Comparison of ENCODE assay signal across 8 cellular contexts in the genomic region with DNA sequence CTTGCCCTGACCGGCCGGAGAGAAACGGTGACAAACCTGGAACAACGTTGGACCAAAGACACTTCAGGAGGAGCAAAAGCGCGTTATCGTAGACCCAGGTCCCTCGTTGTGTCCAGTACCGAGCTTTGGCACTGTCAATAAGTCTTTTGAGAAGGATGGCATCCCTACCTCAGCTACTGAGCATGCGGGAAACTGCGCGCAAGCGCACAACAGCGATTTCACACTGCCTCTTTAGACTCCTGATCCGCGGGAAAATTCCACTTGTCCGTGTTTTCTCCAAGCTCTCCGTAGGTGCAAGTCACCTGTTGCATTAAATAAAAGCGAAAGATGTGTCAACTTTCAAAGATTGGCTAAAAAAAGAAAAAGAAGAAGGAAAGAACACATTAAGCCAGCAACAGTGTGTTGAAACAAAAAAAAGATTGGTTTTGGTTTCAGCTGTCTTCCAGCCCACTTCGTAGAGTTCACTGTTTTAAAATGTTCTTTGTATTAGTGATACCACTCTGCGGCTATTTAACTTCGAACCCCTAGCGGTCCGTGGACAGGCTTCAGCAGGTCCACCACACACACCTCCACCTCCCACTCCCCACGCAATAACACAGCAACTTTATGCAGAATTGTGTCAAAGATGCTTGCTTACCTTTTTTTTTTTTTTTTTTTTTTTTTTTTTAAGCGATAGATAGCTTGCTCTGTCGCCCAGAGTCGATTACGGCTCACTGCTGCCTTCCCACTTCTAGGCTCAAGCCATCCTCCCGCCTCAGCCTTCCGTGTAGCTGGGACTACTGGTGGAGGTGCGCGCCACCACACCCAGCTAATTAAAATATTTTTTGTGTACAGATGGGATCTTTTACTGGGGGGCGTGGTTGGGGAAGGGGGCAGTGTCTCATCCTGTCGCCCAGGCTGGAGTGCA. TPM values are rescaled to one million over a fixed set of nuclear protein-coding genes. Genes with fewer than 3 reads are reported as not detected.
A peak's percentile ranks its signal among the peaks of the same experiment; 100 is the strongest.
DNase-seq lines count a peak whose midpoint lies in the region; ATAC-seq and TF ChIP-seq lines count a peak whose summit lies in the region.

A gene with protein sequence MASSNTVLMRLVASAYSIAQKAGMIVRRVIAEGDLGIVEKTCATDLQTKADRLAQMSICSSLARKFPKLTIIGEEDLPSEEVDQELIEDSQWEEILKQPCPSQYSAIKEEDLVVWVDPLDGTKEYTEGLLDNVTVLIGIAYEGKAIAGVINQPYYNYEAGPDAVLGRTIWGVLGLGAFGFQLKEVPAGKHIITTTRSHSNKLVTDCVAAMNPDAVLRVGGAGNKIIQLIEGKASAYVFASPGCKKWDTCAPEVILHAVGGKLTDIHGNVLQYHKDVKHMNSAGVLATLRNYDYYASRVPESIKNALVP (minus strand): TSS at position 139 of the 907 bp plus-strand sequence. CDS start 9,942 bp downstream, outside the sequence.

- peak in 1 of 2 donors; percentile 75 for TF ChIP-seq POLR2A in vagina (IDR thresholded peaks at IDR 0.05)

- H3K27me3 ChIP-seq in right cardiac atrium (ENCODE audit: control insufficient read depth, insufficient read depth) = no peaks in the 10 kb centered on the region
- H3K27me3 ChIP-seq in vagina = no peaks in the 10 kb centered on the region

- intact Hi-C loops in T-helper 2 cell treated with Interferon-gamma antibody and Interleukin-4, amounts not matched to agents 100 ng/mL and 5 ng/mL, for 36 hours (cut with micrococcal nuclease) = loop anchor here (1.0 to 10.0 kb wide), 4 partner anchors 23 to 182 kb away; a partner anchor contains a TSS
- intact Hi-C loops in right cardiac atrium (cut with DNase I) (no loop called here), vagina (cut with DNase I) (loop anchor here (5.0 kb wide), 1 partner anchor 43 kb away; a partner anchor contains a TSS)

- TF ChIP-seq CTCF in vagina (IDR thresholded peaks at IDR 0.05) = peak in 1 of 3 experiments; percentile 33

- H3K4me3 ChIP-seq in right cardiac atrium (ENCODE audit: low read length) (peak within 1 kb of the TSS; percentile 99), vagina (peak within 1 kb of the TSS; percentile 50 to 51)

- 9% methylated on average over 35 of the region's 35 CpGs for WGBS in right cardiac atrium

- H3K4me1 ChIP-seq in right cardiac atrium (ENCODE audit: control insufficient read depth, insufficient read depth, low read length) = no peaks in the 10 kb centered on the region
- H3K4me1 ChIP-seq in vagina = peaks cover 12% of the 10 kb centered on the region

- DNase-seq in NCI-H187 treated with DMSO at 0.1 percent for 48 hours (lab: John Stamatoyannopoulos, UW) (peak; percentile 62), anterior cingulate cortex (lab: John Stamatoyannopoulos, UW) (peak; percentile 13 to 95 (median 88)), right cardiac atrium (peak; percentile 94 to 97 (median 96)), putamen (ENCODE audit: low spot score) (peak; percentile 93), vagina (ENCODE audit: extremely low spot score in 2 of 2) (peak; percentile 91 to 97)

- no peaks in the 10 kb centered on the region for H3K36me3 ChIP-seq in vagina

- no peaks in the 10 kb centered on the region for H3K9me3 ChIP-seq in right cardiac atrium (ENCODE audit: control insufficient read depth, low read length)
- no peaks in the 10 kb centered on the region for H3K9me3 ChIP-seq in vagina

- ATAC-seq in GM18499 (IDR thresholded peaks at IDR 0.05; ENCODE audit: insufficient read depth, unreplicated experiment) = peak; percentile 48
- ATAC-seq in HG02943 (IDR thresholded peaks at IDR 0.05; ENCODE audit: low read depth, unreplicated experiment) = peak; percentile 56
- ATAC-seq in right cardiac atrium = peak; percentile 86 to 89

- H3K27ac ChIP-seq in right cardiac atrium (ENCODE audit: low read length) (peak within 1 kb of the TSS; percentile 75), vagina (peak within 1 kb of the TSS; percentile 9)

RNA-seq across cellular contexts. Expression of the gene that starts here (rescaled TPM):
- 24.7 and 26.8 TPM in 2 replicates for total RNA-seq in T-helper 2 cell treated with Interferon-gamma antibody and Interleukin-4, amounts not matched to agents 100 ng/mL and 5 ng/mL, for 36 hours
- total RNA-seq in right cardiac atrium = 10 to 100 TPM; 13.4 to 22.2 (median 17.2) TPM
- 15.8 TPM for polyA plus RNA-seq in right cardiac atrium
- total RNA-seq in vagina = 26.5 TPM

Comparison
In these comparisons a context has a peak if more than half of its experiments do, and no peak if none do; other contexts are left out.
1. Peak in every context shown above with its lines: DNase-seq, ATAC-seq, H3K4me3 ChIP-seq and H3K27ac ChIP-seq.
2. intact Hi-C loops: an anchor here in T-helper 2 cell treated with Interferon-gamma antibody and Interleukin-4, amounts not matched to agents 100 ng/mL and 5 ng/mL, for 36 hours (1.0 to 10.0 kb wide) and vagina (5.0 kb wide); none called in right cardiac atrium.